Comparison of ENCODE assay signal across 7 cellular contexts in genomic region chr1:216908116-216908515, GRCh38.
"Had no signal": no experiment of that assay in that cellular context is flagged by ENCODE, and none has a peak within 500 bp of the region (broad histone marks: within the 10 kb centered on the region; RNA-seq: fewer than 3 reads in every experiment).

No MANE protein-coding gene starts in this region.

- DNase-seq: GOT3, H7, HFFc6 had no signal

- ATAC-seq: HCT116, HepG2 had no signal

- H3K36me3 ChIP-seq: HAP-1 had no signal

- H3K9me3 ChIP-seq: HAP-1 had no signal

- FAIRE-seq: HepG2 had no signal

- H3K4me3 ChIP-seq: HAP-1 had no signal

- H3K27ac ChIP-seq: HL-60 had no signal
